ENCODE assay signal across 23 cellular contexts in the genomic region with DNA sequence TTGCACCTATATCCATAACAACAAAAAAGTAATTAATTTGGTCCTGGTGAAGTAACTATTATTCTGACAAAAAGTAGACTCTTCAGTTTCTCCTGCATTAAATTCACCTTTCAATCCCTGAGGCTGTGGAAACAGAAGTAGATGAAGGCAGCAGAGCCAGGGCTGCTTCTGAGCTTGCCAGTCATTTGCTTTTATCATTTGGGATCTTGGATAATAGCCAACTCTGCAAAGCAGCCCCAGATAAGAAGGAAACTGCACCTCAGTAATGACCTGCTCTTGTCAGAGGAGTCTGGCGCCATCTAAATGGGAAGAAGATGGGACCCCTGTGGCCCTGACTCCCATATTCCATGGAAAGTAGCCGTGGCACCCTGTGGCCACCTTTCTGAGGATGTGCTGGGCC. TPM values are rescaled to one million over a fixed set of nuclear protein-coding genes. Genes with fewer than 3 reads are reported as not detected.
"Had no signal": no experiment of that assay in that cellular context is flagged by ENCODE, and none has a peak within 500 bp of the region (broad histone marks: within the 10 kb centered on the region; RNA-seq: fewer than 3 reads in every experiment).

No MANE protein-coding gene starts in this region.

- H3K27me3 Mint-ChIP-seq: activated naive CD4-positive, alpha-beta T cell treated with anti-CD3 and anti-CD28 coated beads, Interleukin-2, amount 50 U/mL, for 24 hours had no signal

- H3K4me3 ChIP-seq: esophagus squamous epithelium, heart right ventricle, ovary, spleen, thoracic aorta had no signal

- FAIRE-seq: bronchial epithelial cell had no signal

- H3K36me3 ChIP-seq: esophagus squamous epithelium, heart right ventricle, ovary, spleen, thoracic aorta had no signal

- H3K27me3 ChIP-seq: esophagus squamous epithelium, heart right ventricle, ovary, spleen had no signal

- H3K36me3 Mint-ChIP-seq: natural killer cell; stimulated activated memory B cell treated with anti-CD40 and anti-IgM and Interleukin-4, amounts not matched to agents 10 μg/mL and 1 μg/mL and 100 μg/mL, for 72 hours had no signal

- H3K4me3 Mint-ChIP-seq: activated naive CD4-positive, alpha-beta T cell treated with anti-CD3 and anti-CD28 coated beads, Interleukin-2, amount 50 U/mL, for 24 hours; activated T-cell treated with anti-CD3 and anti-CD28 coated beads, Interleukin-2, amount 50 U/mL, for 72 hours; immature natural killer cell; natural killer cell; stimulated activated memory B cell treated with anti-CD40 and anti-IgM and Interleukin-4, amounts not matched to agents 10 μg/mL and 1 μg/mL and 100 μg/mL, for 72 hours had no signal

- H3K9me3 Mint-ChIP-seq: activated naive CD4-positive, alpha-beta T cell treated with anti-CD3 and anti-CD28 coated beads, Interleukin-2, amount 50 U/mL, for 24 hours; activated T-cell treated with anti-CD3 and anti-CD28 coated beads, Interleukin-2, amount 50 U/mL, for 72 hours; immature natural killer cell; natural killer cell; stimulated activated memory B cell treated with anti-CD40 and anti-IgM and Interleukin-4, amounts not matched to agents 10 μg/mL and 1 μg/mL and 100 μg/mL, for 72 hours had no signal

- H3K9me3 ChIP-seq: esophagus squamous epithelium, heart right ventricle, ovary, spleen, thoracic aorta had no signal

- H3K27ac Mint-ChIP-seq: activated naive CD4-positive, alpha-beta T cell treated with anti-CD3 and anti-CD28 coated beads, Interleukin-2, amount 50 U/mL, for 24 hours; activated T-cell treated with anti-CD3 and anti-CD28 coated beads, Interleukin-2, amount 50 U/mL, for 72 hours; immature natural killer cell; natural killer cell; stimulated activated memory B cell treated with anti-CD40 and anti-IgM and Interleukin-4, amounts not matched to agents 10 μg/mL and 1 μg/mL and 100 μg/mL, for 72 hours had no signal

- DNase-seq: activated CD4-positive, alpha-beta T cell treated with anti-CD3 and anti-CD28 coated beads for 1 hour; activated CD8-positive, alpha-beta memory T cell treated with anti-CD3 and anti-CD28 coated beads for 24 hours; activated CD8-positive, alpha-beta memory T cell treated with anti-CD3 and anti-CD28 coated beads, Interleukin-2, amount 50 U/mL, for 48 hours; activated effector memory CD4-positive, alpha-beta T cell treated with anti-CD3 and anti-CD28 coated beads, Interleukin-2, amount 50 U/mL, for 16 hours; activated T-cell treated with anti-CD3 and anti-CD28 coated beads, Interleukin-2, amount 50 U/mL, for 72 hours; cerebellar nuclear complex; cortex of kidney; esophagus squamous epithelium; heart right ventricle; immature natural killer cell; left ventricle myocardium superior; natural killer cell; ovary; spleen; stimulated activated CD4-positive, alpha-beta T cell treated with anti-CD3 and anti-CD28 coated beads, Interleukin-4, amount 100 ng/mL, for 4 hours had no signal

- H3K27ac ChIP-seq: heart right ventricle, ovary, spleen, thoracic aorta, VCaP had no signal

- ATAC-seq: activated T-cell treated with anti-CD3 and anti-CD28 coated beads, Interleukin-2, amount 50 U/mL, for 72 hours; heart right ventricle; left ventricle myocardium superior; natural killer cell; sciatic nerve; stimulated activated memory B cell treated with anti-CD40 and anti-IgM and Interleukin-4, amounts not matched to agents 10 μg/mL and 1 μg/mL and 100 μg/mL, for 72 hours had no signal

- H3K4me1 ChIP-seq: heart right ventricle had no signal

RNA-seq across cellular contexts. Expression of gene CCR9, which starts 9.7 kb away (rescaled TPM):
- total RNA-seq: bronchial epithelial cell, esophagus squamous epithelium, heart right ventricle, left ventricle myocardium superior, pulmonary artery endothelial cell, thoracic aorta, ureter had no signal
- polyA plus RNA-seq: heart right ventricle, immature natural killer cell had no signal

RNA-seq across cellular contexts. Expression of gene CXCR6, which starts 47.2 kb away (rescaled TPM):
- total RNA-seq: bronchial epithelial cell, pulmonary artery endothelial cell had no signal
